13 cellular contexts compared by ENCODE assay signal in the genomic region with DNA sequence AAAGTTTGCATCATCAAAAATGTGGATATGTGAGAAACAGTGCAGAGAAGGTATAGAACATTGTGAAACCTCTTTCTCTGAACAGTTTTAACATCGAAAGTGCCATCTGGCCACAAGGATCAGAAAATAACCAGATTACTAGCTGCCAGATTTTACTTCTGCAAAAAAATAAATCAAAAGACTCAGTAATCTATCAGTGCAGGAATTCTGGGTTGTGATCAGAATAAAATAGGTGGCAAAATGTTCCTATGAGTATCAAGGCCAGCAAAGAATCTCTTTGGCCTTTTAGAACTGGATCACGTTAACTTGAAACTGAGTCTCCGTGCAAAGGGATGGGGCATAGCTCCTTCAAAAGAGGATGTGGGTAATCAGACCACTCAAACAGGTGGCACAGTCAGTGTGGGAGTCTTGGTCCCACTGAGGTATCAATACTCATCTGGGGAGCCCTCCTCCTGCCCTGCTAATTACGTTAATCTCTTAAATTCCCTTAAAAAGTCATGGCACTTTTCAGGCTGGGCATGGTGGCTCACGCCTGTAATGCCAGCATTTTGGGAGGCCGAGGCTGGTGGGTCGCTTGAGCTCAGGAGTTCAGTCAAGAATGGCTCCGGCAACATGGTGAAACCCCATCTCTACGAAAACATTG.
DNase-seq lines count a peak whose midpoint lies in the region; ATAC-seq and TF ChIP-seq lines count a peak whose summit lies in the region.
"Had no signal": no experiment of that assay in that cellular context is flagged by ENCODE, and none has a peak within 500 bp of the region (broad histone marks: within the 10 kb centered on the region; RNA-seq: fewer than 3 reads in every experiment).

No MANE protein-coding gene starts in this region.

- no peaks in the 10 kb centered on the region for H3K36me3 Mint-ChIP-seq in nephron progenitor cell (ENCODE audit: low read depth)
- H3K36me3 Mint-ChIP-seq: CD4-positive, CD25-positive, alpha-beta regulatory T cell had no signal

- H3K4me1 Mint-ChIP-seq in nephron progenitor cell, result peaks cover 8% of the 10 kb centered on the region

- no peak overlapping the region for H3K4me3 Mint-ChIP-seq in nephron progenitor cell
- H3K4me3 Mint-ChIP-seq: CD4-positive, CD25-positive, alpha-beta regulatory T cell had no signal

- H3K9me3 Mint-ChIP-seq in nephron progenitor cell, result no peaks in the 10 kb centered on the region

- H3K27ac Mint-ChIP-seq in nephron progenitor cell, result no peak overlapping the region
- H3K27ac Mint-ChIP-seq: CD4-positive, CD25-positive, alpha-beta regulatory T cell had no signal

- H3K27me3 Mint-ChIP-seq in nephron progenitor cell (ENCODE audit: low read depth, poor library complexity), result peaks cover 8% of the 10 kb centered on the region
- H3K27me3 Mint-ChIP-seq: CD4-positive, CD25-positive, alpha-beta regulatory T cell had no signal

- TF ChIP-seq CTCF in nephron progenitor cell (IDR thresholded peaks at IDR 0.05), result no peak

- peak; percentile 70 for DNase-seq in NAMALWA (ENCODE audit: low spot score)
- DNase-seq in midbrain (lab: John Stamatoyannopoulos, UW), result no peak
- DNase-seq in NCI-H146 (lab: John Stamatoyannopoulos, UW), result no peak
- DNase-seq in NCI-H128 (lab: John Stamatoyannopoulos, UW; ENCODE audit: unreplicated experiment), result no peak
- no peak for DNase-seq in nephron progenitor cell
- DNase-seq: kidney; right cardiac atrium; stimulated activated naive CD4-positive, alpha-beta T cell treated with Interleukin-2 at 50 U/mL for 16 hours had no signal

- ATAC-seq in GM19372 (IDR thresholded peaks at IDR 0.05; ENCODE audit: low read depth, unreplicated experiment) (peak; percentile 88), HG02973 (IDR thresholded peaks at IDR 0.05; ENCODE audit: unreplicated experiment) (peak; percentile 93)
- ATAC-seq: right cardiac atrium, Right ventricle myocardium inferior had no signal

- H3K4me3 ChIP-seq in GM08714 (ENCODE audit: low read length), result peak overlapping the region; percentile 0; the same call in 1 of the 2 replicates
